1 cellular context compared by ENCODE assay signal in the genomic region with DNA sequence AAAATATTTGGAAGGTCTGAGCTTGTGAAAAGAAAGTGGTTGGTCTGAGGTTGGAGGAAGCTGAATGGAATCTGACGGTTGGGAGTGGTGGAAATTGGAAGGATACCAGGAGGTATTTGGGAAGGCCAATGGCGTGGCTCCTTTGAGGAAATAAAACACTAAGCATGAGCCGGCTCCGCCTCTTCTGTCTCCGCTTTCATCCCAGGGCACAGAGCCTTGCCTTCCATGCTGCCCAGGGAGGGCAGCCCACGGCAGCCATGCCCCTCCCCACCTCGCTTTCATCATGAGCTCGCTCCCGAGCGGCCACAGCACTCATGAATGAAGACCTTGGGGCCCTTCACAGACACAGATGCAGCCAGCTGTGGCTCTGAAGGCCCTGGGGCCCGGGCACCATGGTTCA.
TF ChIP-seq lines count a peak whose summit lies in the region.

No MANE protein-coding gene starts in this region.

TF ChIP-seq in IMR-90, 13 proteins besides CTCF, POLR2A, EP300 and RAD21:
- TF ChIP-seq, protein P1, sequence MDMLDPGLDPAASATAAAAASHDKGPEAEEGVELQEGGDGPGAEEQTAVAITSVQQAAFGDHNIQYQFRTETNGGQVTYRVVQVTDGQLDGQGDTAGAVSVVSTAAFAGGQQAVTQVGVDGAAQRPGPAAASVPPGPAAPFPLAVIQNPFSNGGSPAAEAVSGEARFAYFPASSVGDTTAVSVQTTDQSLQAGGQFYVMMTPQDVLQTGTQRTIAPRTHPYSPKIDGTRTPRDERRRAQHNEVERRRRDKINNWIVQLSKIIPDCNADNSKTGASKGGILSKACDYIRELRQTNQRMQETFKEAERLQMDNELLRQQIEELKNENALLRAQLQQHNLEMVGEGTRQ (IDR thresholded peaks at IDR 0.05; ENCODE audit: low read depth, low read length): no peak; the same call in 1 of the 2 replicates
- TF ChIP-seq RFX5 (IDR thresholded peaks at IDR 0.05; ENCODE audit: low read depth, low read length) (no peak), CHD1 (IDR thresholded peaks at IDR 0.05; ENCODE audit: low read depth, low read length) (no peak)
